In the genomic region with DNA sequence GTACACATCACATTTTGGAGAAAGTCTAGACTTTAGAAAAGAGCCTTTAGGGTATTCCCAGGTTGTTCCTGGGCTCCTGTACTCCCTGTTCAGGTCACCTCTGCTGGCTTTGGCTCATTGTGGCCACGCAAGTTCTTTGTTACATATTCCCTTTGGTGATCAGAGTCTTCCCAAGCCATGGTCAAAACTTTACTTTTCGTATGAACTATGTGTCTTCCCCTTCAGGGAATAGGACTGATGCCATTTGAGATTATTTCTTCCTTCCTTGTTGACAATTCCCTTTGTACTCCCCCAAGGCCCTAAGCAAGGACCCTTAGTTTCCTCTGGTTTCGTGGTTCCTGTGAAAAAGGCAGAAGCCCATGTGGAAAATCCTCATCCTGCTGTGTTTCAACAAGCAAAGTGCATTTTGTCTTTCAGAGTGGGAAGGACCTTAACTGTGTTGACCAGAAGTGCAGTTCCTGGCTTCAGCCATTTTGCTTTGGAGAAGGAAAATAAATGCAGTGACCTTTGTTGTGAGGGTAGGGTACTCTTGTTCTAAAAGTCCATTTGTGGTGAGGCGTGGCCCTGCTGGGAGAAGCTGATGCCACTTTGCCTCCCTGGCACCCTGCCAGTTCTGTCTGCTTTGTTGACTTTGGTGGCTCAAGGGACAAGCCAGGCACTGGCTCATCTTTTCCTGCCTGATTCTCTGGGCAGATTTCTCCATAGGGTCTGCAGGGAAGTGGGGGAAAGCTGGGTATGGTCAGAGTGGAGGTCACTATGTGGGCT, we compare ENCODE assay signal across 1 cellular context.
TF ChIP-seq lines count a peak whose summit lies in the region.

No MANE protein-coding gene starts in this region.

TF ChIP-seq in HepG2, 621 proteins besides CTCF, POLR2A, EP300 and RAD21 (continued from another document and continues in another):
- TF ChIP-seq, protein P1, sequence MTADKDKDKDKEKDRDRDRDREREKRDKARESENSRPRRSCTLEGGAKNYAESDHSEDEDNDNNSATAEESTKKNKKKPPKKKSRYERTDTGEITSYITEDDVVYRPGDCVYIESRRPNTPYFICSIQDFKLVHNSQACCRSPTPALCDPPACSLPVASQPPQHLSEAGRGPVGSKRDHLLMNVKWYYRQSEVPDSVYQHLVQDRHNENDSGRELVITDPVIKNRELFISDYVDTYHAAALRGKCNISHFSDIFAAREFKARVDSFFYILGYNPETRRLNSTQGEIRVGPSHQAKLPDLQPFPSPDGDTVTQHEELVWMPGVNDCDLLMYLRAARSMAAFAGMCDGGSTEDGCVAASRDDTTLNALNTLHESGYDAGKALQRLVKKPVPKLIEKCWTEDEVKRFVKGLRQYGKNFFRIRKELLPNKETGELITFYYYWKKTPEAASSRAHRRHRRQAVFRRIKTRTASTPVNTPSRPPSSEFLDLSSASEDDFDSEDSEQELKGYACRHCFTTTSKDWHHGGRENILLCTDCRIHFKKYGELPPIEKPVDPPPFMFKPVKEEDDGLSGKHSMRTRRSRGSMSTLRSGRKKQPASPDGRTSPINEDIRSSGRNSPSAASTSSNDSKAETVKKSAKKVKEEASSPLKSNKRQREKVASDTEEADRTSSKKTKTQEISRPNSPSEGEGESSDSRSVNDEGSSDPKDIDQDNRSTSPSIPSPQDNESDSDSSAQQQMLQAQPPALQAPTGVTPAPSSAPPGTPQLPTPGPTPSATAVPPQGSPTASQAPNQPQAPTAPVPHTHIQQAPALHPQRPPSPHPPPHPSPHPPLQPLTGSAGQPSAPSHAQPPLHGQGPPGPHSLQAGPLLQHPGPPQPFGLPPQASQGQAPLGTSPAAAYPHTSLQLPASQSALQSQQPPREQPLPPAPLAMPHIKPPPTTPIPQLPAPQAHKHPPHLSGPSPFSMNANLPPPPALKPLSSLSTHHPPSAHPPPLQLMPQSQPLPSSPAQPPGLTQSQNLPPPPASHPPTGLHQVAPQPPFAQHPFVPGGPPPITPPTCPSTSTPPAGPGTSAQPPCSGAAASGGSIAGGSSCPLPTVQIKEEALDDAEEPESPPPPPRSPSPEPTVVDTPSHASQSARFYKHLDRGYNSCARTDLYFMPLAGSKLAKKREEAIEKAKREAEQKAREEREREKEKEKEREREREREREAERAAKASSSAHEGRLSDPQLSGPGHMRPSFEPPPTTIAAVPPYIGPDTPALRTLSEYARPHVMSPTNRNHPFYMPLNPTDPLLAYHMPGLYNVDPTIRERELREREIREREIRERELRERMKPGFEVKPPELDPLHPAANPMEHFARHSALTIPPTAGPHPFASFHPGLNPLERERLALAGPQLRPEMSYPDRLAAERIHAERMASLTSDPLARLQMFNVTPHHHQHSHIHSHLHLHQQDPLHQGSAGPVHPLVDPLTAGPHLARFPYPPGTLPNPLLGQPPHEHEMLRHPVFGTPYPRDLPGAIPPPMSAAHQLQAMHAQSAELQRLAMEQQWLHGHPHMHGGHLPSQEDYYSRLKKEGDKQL (CRISPR knock-in tag; IDR thresholded peaks at IDR 0.05; ENCODE audit: low read depth) = 0 out of 2 replicates have a peak, but pooled peaks have one; percentile 27
- TF ChIP-seq ZNF343 (CRISPR knock-in tag; IDR thresholded peaks at IDR 0.05) (no peak), HNF1A (IDR thresholded peaks at IDR 0.05; ENCODE audit: low read depth) (no peak), HNF1A (CRISPR knock-in tag; IDR thresholded peaks at IDR 0.05; ENCODE audit: borderline replicate concordance) (no peak), ZNF484 (CRISPR knock-in tag; IDR thresholded peaks at IDR 0.05; ENCODE audit: borderline replicate concordance, low read depth) (no peak), AKAP8 (CRISPR knock-in tag; IDR thresholded peaks at IDR 0.05) (no peak), KAT7 (CRISPR knock-in tag; IDR thresholded peaks at IDR 0.05; ENCODE audit: borderline replicate concordance) (no peak), HBP1 (CRISPR knock-in tag; IDR thresholded peaks at IDR 0.05; ENCODE audit: low read depth) (no peak), NR2F2 (IDR thresholded peaks at IDR 0.05; ENCODE audit: borderline replicate concordance, low read depth) (peak; percentile 45; the same call in 1 of the 2 replicates), FOXP4 (CRISPR knock-in tag; IDR thresholded peaks at IDR 0.05) (peak; percentile 88), ZNF678 (CRISPR knock-in tag; IDR thresholded peaks at IDR 0.05) (no peak), NCOA2 (CRISPR knock-in tag; IDR thresholded peaks at IDR 0.05) (peak; percentile 44; the same call in 1 of the 2 replicates), ZNF33A (CRISPR knock-in tag; IDR thresholded peaks at IDR 0.05; ENCODE audit: borderline replicate concordance) (no peak), NR2F1 (CRISPR knock-in tag; IDR thresholded peaks at IDR 0.05) (0 out of 4 replicates have a peak, but pooled peaks of 1 of the 2 experiments have one; percentile 56), ZNF782 (CRISPR knock-in tag; IDR thresholded peaks at IDR 0.05; ENCODE audit: borderline replicate concordance) (no peak), ZNF646 (CRISPR knock-in tag; IDR thresholded peaks at IDR 0.05) (no peak), TP53 (CRISPR knock-in tag; conservative IDR thresholded peaks at IDR 0.05) (peak; percentile 45; the same call in 1 of the 2 replicates), TCF12 (IDR thresholded peaks at IDR 0.05) (no peak), TCF12 (CRISPR knock-in tag; IDR thresholded peaks at IDR 0.05) (no peak), ZNF749 (CRISPR knock-in tag; IDR thresholded peaks at IDR 0.05; ENCODE audit: borderline replicate concordance) (no peak), ZNF260 (CRISPR knock-in tag; IDR thresholded peaks at IDR 0.05; ENCODE audit: borderline replicate concordance, low read depth) (no peak)
- TF ChIP-seq, protein P2, sequence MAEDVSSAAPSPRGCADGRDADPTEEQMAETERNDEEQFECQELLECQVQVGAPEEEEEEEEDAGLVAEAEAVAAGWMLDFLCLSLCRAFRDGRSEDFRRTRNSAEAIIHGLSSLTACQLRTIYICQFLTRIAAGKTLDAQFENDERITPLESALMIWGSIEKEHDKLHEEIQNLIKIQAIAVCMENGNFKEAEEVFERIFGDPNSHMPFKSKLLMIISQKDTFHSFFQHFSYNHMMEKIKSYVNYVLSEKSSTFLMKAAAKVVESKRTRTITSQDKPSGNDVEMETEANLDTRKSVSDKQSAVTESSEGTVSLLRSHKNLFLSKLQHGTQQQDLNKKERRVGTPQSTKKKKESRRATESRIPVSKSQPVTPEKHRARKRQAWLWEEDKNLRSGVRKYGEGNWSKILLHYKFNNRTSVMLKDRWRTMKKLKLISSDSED (CRISPR knock-in tag; IDR thresholded peaks at IDR 0.05) = no peak
- TF ChIP-seq, protein P3, sequence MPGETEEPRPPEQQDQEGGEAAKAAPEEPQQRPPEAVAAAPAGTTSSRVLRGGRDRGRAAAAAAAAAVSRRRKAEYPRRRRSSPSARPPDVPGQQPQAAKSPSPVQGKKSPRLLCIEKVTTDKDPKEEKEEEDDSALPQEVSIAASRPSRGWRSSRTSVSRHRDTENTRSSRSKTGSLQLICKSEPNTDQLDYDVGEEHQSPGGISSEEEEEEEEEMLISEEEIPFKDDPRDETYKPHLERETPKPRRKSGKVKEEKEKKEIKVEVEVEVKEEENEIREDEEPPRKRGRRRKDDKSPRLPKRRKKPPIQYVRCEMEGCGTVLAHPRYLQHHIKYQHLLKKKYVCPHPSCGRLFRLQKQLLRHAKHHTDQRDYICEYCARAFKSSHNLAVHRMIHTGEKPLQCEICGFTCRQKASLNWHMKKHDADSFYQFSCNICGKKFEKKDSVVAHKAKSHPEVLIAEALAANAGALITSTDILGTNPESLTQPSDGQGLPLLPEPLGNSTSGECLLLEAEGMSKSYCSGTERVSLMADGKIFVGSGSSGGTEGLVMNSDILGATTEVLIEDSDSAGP (CRISPR knock-in tag; IDR thresholded peaks at IDR 0.05; ENCODE audit: borderline replicate concordance) = 0 out of 2 replicates have a peak, but pooled peaks have one; percentile 45
